Comparison of ENCODE assay signal across 9 cellular contexts in genomic region chr7:76011437-76011836, GRCh38. TPM values are rescaled to one million over a fixed set of nuclear protein-coding genes. Genes with fewer than 3 reads are reported as not detected.
DNase-seq lines count a peak whose midpoint lies in the region; ATAC-seq, FAIRE-seq and TF ChIP-seq lines count a peak whose summit lies in the region.
"Had no signal": no experiment of that assay in that cellular context is flagged by ENCODE, and none has a peak within 500 bp of the region (broad histone marks: within the 10 kb centered on the region; RNA-seq: fewer than 3 reads in every experiment).

No MANE protein-coding gene starts in this region.

- H3K36me3 ChIP-seq in esophagus squamous epithelium (peaks cover 0 to 38% (median 0%) of the 10 kb centered on the region in 3 donors), upper lobe of left lung (peaks cover 0 to 8% (median 2%) of the 10 kb centered on the region in 4 donors)

- peak; percentile 27 for DNase-seq in NCI-H82 (lab: John Stamatoyannopoulos, UW)
- DNase-seq in NCI-H82 treated with DMSO at 0.1 percent for 48 hours (lab: John Stamatoyannopoulos, UW; ENCODE audit: unreplicated experiment) = no peak
- no peak for DNase-seq in esophagus squamous epithelium (lab: John Stamatoyannopoulos, UW)
- DNase-seq in myocyte (ENCODE audit: low read depth) = peak; percentile 86
- peak in 1 of 2 donors; percentile 24 for DNase-seq in upper lobe of left lung
- DNase-seq in GM12892 (ENCODE audit: insufficient read length) = no peak
- DNase-seq in NOMO-1 (lab: John Stamatoyannopoulos, UW; ENCODE audit: unreplicated experiment in 2 of 2) = no peak
- DNase-seq in activated CD4-positive, alpha-beta T cell treated with anti-CD3 and anti-CD28 coated beads for 1 hour = no peak

- peak overlapping the region in 3 of 4 donors; percentile 36 to 73 (median 53) for H3K27ac ChIP-seq in esophagus squamous epithelium
- H3K27ac ChIP-seq in upper lobe of left lung = peak overlapping the region; percentile 13 to 73 (median 56)
- H3K27ac ChIP-seq: 22Rv1 had no signal

- H3K4me3 ChIP-seq in esophagus squamous epithelium = no peak overlapping the region
- no peak overlapping the region for H3K4me3 ChIP-seq in upper lobe of left lung

- H3K9me3 ChIP-seq in esophagus squamous epithelium (no peaks in the 10 kb centered on the region), upper lobe of left lung (no peaks in the 10 kb centered on the region)

- intact Hi-C loops in esophagus squamous epithelium (cut with DNase I) = no loop called here

- no peak for FAIRE-seq in GM12892 (lab: Jason Lieb, UNC)

- peak; percentile 73 to 94 for ATAC-seq in upper lobe of left lung (ENCODE audit: low FRiP score in 2 of 2)

- peaks cover 0 to 37% (median 17%) of the 10 kb centered on the region in 3 donors for H3K4me1 ChIP-seq in esophagus squamous epithelium
- H3K4me1 ChIP-seq in upper lobe of left lung = peaks cover 18 to 35% (median 31%) of the 10 kb centered on the region in 4 donors

- no peak for TF ChIP-seq EP300 in upper lobe of left lung (IDR thresholded peaks at IDR 0.05)

- WGBS in esophagus squamous epithelium, 2 donors = 56 to 69% methylated on average over 4 to 8 of the region's 8 CpGs
- 52 to 63% methylated on average over 8 of the region's 8 CpGs for WGBS in upper lobe of left lung, 2 donors

- no peaks in the 10 kb centered on the region for H3K27me3 ChIP-seq in esophagus squamous epithelium
- no peaks in the 10 kb centered on the region for H3K27me3 ChIP-seq in upper lobe of left lung

- TF ChIP-seq POLR2A in esophagus squamous epithelium (IDR thresholded peaks at IDR 0.05) (no peak), upper lobe of left lung (IDR thresholded peaks at IDR 0.05) (no peak), GM12892 (IDR thresholded peaks at IDR 0.05; ENCODE audit: low read depth, low read length) (no peak)

- TF ChIP-seq CTCF in esophagus squamous epithelium (IDR thresholded peaks at IDR 0.05) (no peak), upper lobe of left lung (IDR thresholded peaks at IDR 0.05) (no peak)

RNA-seq across cellular contexts. Expression of gene TMEM120A, which starts 17.0 kb away (rescaled TPM):
- total RNA-seq in esophagus squamous epithelium = 10 to 100 TPM; 14.4 to 53.9 (median 20.1) TPM
- total RNA-seq in myocyte = 110 and 115 TPM in 2 replicates
- 116 TPM for polyA plus RNA-seq in myocyte (2012)
- total RNA-seq in upper lobe of left lung = 10 to 100 TPM; 27.5 to 75.4 (median 43.1) TPM
- polyA plus RNA-seq in GM12892 (2012; ENCODE audit: missing spikeins) = 21.2 TPM

RNA-seq across cellular contexts. Expression of gene STYXL1, which starts 36.4 kb away (rescaled TPM):
- total RNA-seq in esophagus squamous epithelium = 10 to 100 TPM; 19.3 to 45.7 (median 32.2) TPM
- total RNA-seq in myocyte = 49.8 and 51.7 TPM in 2 replicates
- polyA plus RNA-seq in myocyte (2012) = 52.0 TPM
- 10 to 100 TPM; 11.1 to 71.2 (median 23.5) TPM for total RNA-seq in upper lobe of left lung
- 56.5 TPM for polyA plus RNA-seq in GM12892 (2012; ENCODE audit: missing spikeins)

RNA-seq across cellular contexts. Expression of gene MDH2, which starts 36.5 kb away (rescaled TPM):
- 100 to 1,000 TPM in 3 of 4 donors, 10 to 100 TPM in 1; 92.5 to 160 (median 131) TPM for total RNA-seq in esophagus squamous epithelium
- total RNA-seq in myocyte = 116 and 130 TPM in 2 replicates
- 222 TPM for polyA plus RNA-seq in myocyte (2012)
- 100 to 1,000 TPM in 3 of 6 donors, 10 to 100 TPM in 3; 52.4 to 131 (median 111) TPM for total RNA-seq in upper lobe of left lung
- 126 TPM for polyA plus RNA-seq in GM12892 (2012; ENCODE audit: missing spikeins)

Comparison
In these comparisons a context has a peak if more than half of its experiments do, and no peak if none do; other contexts are left out.
1. DNase-seq: peak in NCI-H82 (single experiment) and myocyte (single experiment); none in NCI-H82 treated with DMSO at 0.1 percent for 48 hours (single experiment), esophagus squamous epithelium (single experiment), GM12892 (single experiment), NOMO-1 (0 of 2) and activated CD4-positive, alpha-beta T cell treated with anti-CD3 and anti-CD28 coated beads for 1 hour (single experiment).